ENCODE assay signal across 1 cellular context in genomic region chr5:146426305-146426704, GRCh38.
TF ChIP-seq lines count a peak whose summit lies in the region.

No MANE protein-coding gene starts in this region.

TF ChIP-seq in A549, 52 proteins besides CTCF, POLR2A, EP300 and RAD21 (continued from another document):
- no peak for TF ChIP-seq ATOH8 (CRISPR knock-in tag; IDR thresholded peaks at IDR 0.05; ENCODE audit: low read depth)
